8 cellular contexts compared by ENCODE assay signal in the genomic region with DNA sequence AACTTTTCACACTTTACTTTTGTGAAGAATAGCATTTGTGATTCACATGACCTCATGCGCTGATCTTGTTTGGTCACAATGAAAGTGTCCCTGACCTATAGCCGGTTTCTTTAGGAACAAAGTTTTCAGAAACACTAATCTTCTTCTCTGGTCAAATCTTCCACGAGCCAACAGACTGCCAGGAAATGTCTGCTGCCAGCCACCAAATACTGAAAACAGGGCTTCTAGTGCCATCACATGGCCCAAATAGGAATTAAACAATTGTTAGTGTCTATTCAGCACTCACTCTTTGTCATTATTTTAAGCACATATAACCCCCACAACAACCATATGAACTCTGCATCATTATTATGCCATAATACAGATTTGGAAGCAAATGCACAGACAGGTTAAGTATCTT.
DNase-seq lines count a peak whose midpoint lies in the region; ATAC-seq and TF ChIP-seq lines count a peak whose summit lies in the region.

No MANE protein-coding gene starts in this region.

- peak; percentile 52 for TF ChIP-seq RAD21 in IMR-90 (IDR thresholded peaks at IDR 0.05; ENCODE audit: low read length)

- peak; percentile 32 for TF ChIP-seq CTCF in IMR-90 (conservative IDR thresholded peaks at IDR 0.05; ENCODE audit: low read depth, low read length)
- 0 out of 2 replicates have a peak, but pooled peaks have one; percentile 15 for TF ChIP-seq CTCF in RWPE1 (conservative IDR thresholded peaks at IDR 0.05; ENCODE audit: low read depth)
- TF ChIP-seq CTCF in fibroblast of the aortic adventitia (IDR thresholded peaks at IDR 0.05; ENCODE audit: insufficient read depth, low read length), result peak; percentile 35

- H3K4me3 ChIP-seq in IMR-90 (ENCODE audit: insufficient read depth, low read depth, low read length) (no peak overlapping the region), fibroblast of the aortic adventitia (ENCODE audit: low read depth, low read length) (no peak overlapping the region)

- no peak overlapping the region for H3K27ac ChIP-seq in IMR-90 (ENCODE audit: insufficient read depth, low read length)
- no peak overlapping the region for H3K27ac ChIP-seq in RWPE1

- no peak overlapping the region for H2AK9ac ChIP-seq in IMR-90 (replicated peaks; ENCODE audit: low read depth, low read length, poor library complexity)

- intact Hi-C loops in IMR-90 (cut with micrococcal nuclease), result loop anchor here (2.0 to 5.0 kb wide), 3 partner anchors 1265 to 1536 kb away; no protein-coding TSS in a partner anchor

- no TSS peak for BruUV-seq in IMR-90 (replicated peaks; lab: Mats Ljungman, UMichigan)

- DNase-seq in IMR-90, result peak; percentile 6
- peak; percentile 8 for DNase-seq in RWPE1 (ENCODE audit: low spot score)
- DNase-seq in fibroblast of the aortic adventitia (ENCODE audit: low read depth), result peak; percentile 39
- peak; percentile 16 for DNase-seq in putamen (ENCODE audit: low spot score)
- DNase-seq in activated T-cell treated with anti-CD3 and anti-CD28 coated beads, Interleukin-2, amount 50 U/mL, for 24 hours, result no peak
- no peak for DNase-seq in NCI-H526 treated with DMSO at 0.1 percent for 48 hours (lab: John Stamatoyannopoulos, UW)

- TF ChIP-seq POLR2A in IMR-90 (IDR thresholded peaks at IDR 0.05; ENCODE audit: low read depth, low read length), result no peak

- H3K36me3 Mint-ChIP-seq in activated T-cell treated with anti-CD3 and anti-CD28 coated beads, Interleukin-2, amount 50 U/mL, for 24 hours (ENCODE audit: low read depth), result no peaks in the 10 kb centered on the region

- H3K4me1 Mint-ChIP-seq in activated T-cell treated with anti-CD3 and anti-CD28 coated beads, Interleukin-2, amount 50 U/mL, for 24 hours (ENCODE audit: low read depth), result no peaks in the 10 kb centered on the region

- no peak overlapping the region for H3K4me2 ChIP-seq in IMR-90 (ENCODE audit: low read depth, low read length)

- H2AFZ ChIP-seq in IMR-90 (replicated peaks; ENCODE audit: low read length, poor library complexity), result no peak overlapping the region

- no peak overlapping the region for H4K5ac ChIP-seq in IMR-90 (ENCODE audit: low read depth, low read length)

- H4K91ac ChIP-seq in IMR-90 (ENCODE audit: insufficient read depth, low read depth, low read length), result no peak overlapping the region

- no peak overlapping the region for H3K4me3 Mint-ChIP-seq in activated T-cell treated with anti-CD3 and anti-CD28 coated beads, Interleukin-2, amount 50 U/mL, for 24 hours

- CTCF ChIA-PET in IMR-90 (lab: Yijun Ruan, JAX) (interaction anchor here (0.6 kb wide), 1 partner anchor 355 kb away, joined by 4 read pairs; no protein-coding TSS in a partner anchor), RWPE1 (lab: Yijun Ruan, JAX) (interaction anchor here (0.6 kb wide), 1 partner anchor 1269 kb away, joined by 3 read pairs; no protein-coding TSS in a partner anchor)

- H4K20me1 ChIP-seq in IMR-90 (ENCODE audit: insufficient read depth, low read length), result no peaks in the 10 kb centered on the region

- H3K9me3 ChIP-seq in IMR-90 (ENCODE audit: control insufficient read depth, insufficient read depth, low read length), result no peaks in the 10 kb centered on the region

- in situ Hi-C loops in IMR-90 (cut with MboI; ENCODE audit: low sequenced_read_pairs), result no loop called here

- H2BK15ac ChIP-seq in IMR-90 (ENCODE audit: low read depth, low read length), result no peak overlapping the region

- no peaks in the 10 kb centered on the region for H3K27me3 Mint-ChIP-seq in activated T-cell treated with anti-CD3 and anti-CD28 coated beads, Interleukin-2, amount 50 U/mL, for 24 hours

- H3K79me1 ChIP-seq in IMR-90 (ENCODE audit: low read depth in 1 of 2, low read length in 2 of 2), result no peaks in the 10 kb centered on the region

- WGBS in IMR-90 (ENCODE audit: extremely low coverage in 2 of 2, insufficient read length in 1 of 2), 2 experiments, result no CpG with 5 or more reads among the region's 3 CpGs

- no peak overlapping the region for H2BK20ac ChIP-seq in IMR-90 (ENCODE audit: low read depth, low read length)

- H3K56ac ChIP-seq in IMR-90 (ENCODE audit: extremely low read depth, insufficient read depth, low read length), result no peak overlapping the region

- H3K4me1 ChIP-seq in IMR-90 (ENCODE audit: control insufficient read depth, insufficient read depth, low read length), result no peaks in the 10 kb centered on the region

- no peak overlapping the region for H2BK120ac ChIP-seq in IMR-90 (ENCODE audit: low read depth, low read length)

- no peak overlapping the region for H4K8ac ChIP-seq in IMR-90 (ENCODE audit: low read depth in 2 of 2, low read length in 2 of 2)

- no peak overlapping the region for H3K9ac ChIP-seq in IMR-90 (ENCODE audit: low read depth, low read length)

- H3K18ac ChIP-seq in IMR-90 (ENCODE audit: low read depth, low read length), result no peak overlapping the region

- H3K27me3 ChIP-seq in IMR-90 (ENCODE audit: control insufficient read depth, insufficient read depth, low read length), result no peaks in the 10 kb centered on the region

- H3K9me3 Mint-ChIP-seq in activated T-cell treated with anti-CD3 and anti-CD28 coated beads, Interleukin-2, amount 50 U/mL, for 24 hours, result peaks cover 4% of the 10 kb centered on the region

- no peak overlapping the region for H2BK5ac ChIP-seq in IMR-90 (ENCODE audit: low read depth, low read length, poor library complexity, severe bottlenecking)

- no peak overlapping the region for H3K23ac ChIP-seq in IMR-90 (ENCODE audit: low read depth, low read length)

- H3K36me3 ChIP-seq in IMR-90 (ENCODE audit: control insufficient read depth, insufficient read depth, low read length), result no peaks in the 10 kb centered on the region

- H3K27ac Mint-ChIP-seq in activated T-cell treated with anti-CD3 and anti-CD28 coated beads, Interleukin-2, amount 50 U/mL, for 24 hours, result no peak overlapping the region

- no peak overlapping the region for H3K14ac ChIP-seq in IMR-90 (replicated peaks; ENCODE audit: low read depth, low read length)

- dilution Hi-C loops in IMR-90 (cut with HindIII; ENCODE audit: low sequenced_read_pairs, unreplicated experiment), result no loop called here

- no peak overlapping the region for H2AK5ac ChIP-seq in IMR-90 (ENCODE audit: low read depth, low read length)

- H3K9me1 ChIP-seq in IMR-90 (ENCODE audit: insufficient read depth, low read length), result no peaks in the 10 kb centered on the region

- ATAC-seq in GM18502 (IDR thresholded peaks at IDR 0.05; ENCODE audit: poor library complexity, unreplicated experiment) (peak; percentile 66), IMR-90 (ENCODE audit: low read depth) (peak; percentile 72), HG02678 (IDR thresholded peaks at IDR 0.05; ENCODE audit: unreplicated experiment) (no peak)

- no peak overlapping the region for H3K4ac ChIP-seq in IMR-90 (ENCODE audit: low read depth, low read length)

- POLR2A ChIA-PET in IMR-90 (lab: Charles Lee; ENCODE audit: unreplicated experiment) (no interaction called here), RWPE1 (lab: Yijun Ruan, JAX; ENCODE audit: low non-redundant PET) (no interaction called here)

TF ChIP-seq in IMR-90, 13 proteins besides CTCF, POLR2A, EP300 and RAD21:
- TF ChIP-seq RCOR1 (IDR thresholded peaks at IDR 0.05; ENCODE audit: insufficient replicate concordance, low read length), result no peak
- no peak for TF ChIP-seq RFX5 (IDR thresholded peaks at IDR 0.05; ENCODE audit: low read depth, low read length)
- no peak for TF ChIP-seq NFE2L2 (IDR thresholded peaks at IDR 0.05; ENCODE audit: low read depth, low read length)
- no peak for TF ChIP-seq CEBPB (IDR thresholded peaks at IDR 0.05; ENCODE audit: low read depth, low read length)
- no peak for TF ChIP-seq BHLHE40 (IDR thresholded peaks at IDR 0.05; ENCODE audit: low read depth, low read length)
- TF ChIP-seq, protein P1, sequence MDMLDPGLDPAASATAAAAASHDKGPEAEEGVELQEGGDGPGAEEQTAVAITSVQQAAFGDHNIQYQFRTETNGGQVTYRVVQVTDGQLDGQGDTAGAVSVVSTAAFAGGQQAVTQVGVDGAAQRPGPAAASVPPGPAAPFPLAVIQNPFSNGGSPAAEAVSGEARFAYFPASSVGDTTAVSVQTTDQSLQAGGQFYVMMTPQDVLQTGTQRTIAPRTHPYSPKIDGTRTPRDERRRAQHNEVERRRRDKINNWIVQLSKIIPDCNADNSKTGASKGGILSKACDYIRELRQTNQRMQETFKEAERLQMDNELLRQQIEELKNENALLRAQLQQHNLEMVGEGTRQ (IDR thresholded peaks at IDR 0.05; ENCODE audit: low read depth, low read length), result no peak
- no peak for TF ChIP-seq CHD1 (IDR thresholded peaks at IDR 0.05; ENCODE audit: low read depth, low read length)
- TF ChIP-seq, protein P2, sequence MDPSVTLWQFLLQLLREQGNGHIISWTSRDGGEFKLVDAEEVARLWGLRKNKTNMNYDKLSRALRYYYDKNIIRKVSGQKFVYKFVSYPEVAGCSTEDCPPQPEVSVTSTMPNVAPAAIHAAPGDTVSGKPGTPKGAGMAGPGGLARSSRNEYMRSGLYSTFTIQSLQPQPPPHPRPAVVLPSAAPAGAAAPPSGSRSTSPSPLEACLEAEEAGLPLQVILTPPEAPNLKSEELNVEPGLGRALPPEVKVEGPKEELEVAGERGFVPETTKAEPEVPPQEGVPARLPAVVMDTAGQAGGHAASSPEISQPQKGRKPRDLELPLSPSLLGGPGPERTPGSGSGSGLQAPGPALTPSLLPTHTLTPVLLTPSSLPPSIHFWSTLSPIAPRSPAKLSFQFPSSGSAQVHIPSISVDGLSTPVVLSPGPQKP (IDR thresholded peaks at IDR 0.05; ENCODE audit: borderline replicate concordance, low read depth, low read length), result no peak

Comparison
In these comparisons a context has a peak if more than half of its experiments do, and no peak if none do; other contexts are left out.
1. DNase-seq: peak in IMR-90 (single experiment), RWPE1 (single experiment), fibroblast of the aortic adventitia (single experiment) and putamen (single experiment); none in activated T-cell treated with anti-CD3 and anti-CD28 coated beads, Interleukin-2, amount 50 U/mL, for 24 hours (single experiment) and NCI-H526 treated with DMSO at 0.1 percent for 48 hours (single experiment).
2. Peak in every context shown above with its lines, with median percentiles within 50 percentile points of each other: CTCF ChIP-seq.